ENCODE assay signal across 1 cellular context in genomic region chr1:154870117-154870571, GRCh38.
TF ChIP-seq lines count a peak whose summit lies in the region.

TSS of gene KCNN3 (minus strand) at chr1:154870281. CDS start at chr1:154869964, 317 bp downstream.

TF ChIP-seq in K562, 482 proteins besides CTCF, POLR2A, EP300 and RAD21 (continued from another document):
- no peak for TF ChIP-seq ZNF384 (IDR thresholded peaks at IDR 0.05; ENCODE audit: low read depth, low read length)
- no peak for TF ChIP-seq BRF1 (IDR thresholded peaks at IDR 0.05; ENCODE audit: borderline replicate concordance, extremely low read depth, insufficient read length)
- TF ChIP-seq RERE (CRISPR knock-in tag; IDR thresholded peaks at IDR 0.05; ENCODE audit: borderline replicate concordance) = no peak
- TF ChIP-seq HNRNPH1 (optimal IDR thresholded peaks at IDR 0.05; ENCODE audit: low read depth, low read length) = no peak
- TF ChIP-seq SIRT6 (IDR thresholded peaks at IDR 0.05; ENCODE audit: low read depth, low read length) = no peak
- TF ChIP-seq SPI1 (IDR thresholded peaks at IDR 0.05; ENCODE audit: borderline replicate concordance, low read depth, low read length) = no peak
- peak; percentile 39; the same call in 1 of the 2 replicates for TF ChIP-seq CREB3L1 (IDR thresholded peaks at IDR 0.05; ENCODE audit: borderline replicate concordance, low read depth)
- no peak for TF ChIP-seq FOSL1 (tag; conservative IDR thresholded peaks at IDR 0.05)
- TF ChIP-seq JUN (IDR thresholded peaks at IDR 0.05; ENCODE audit: borderline replicate concordance, low read depth, low read length) = no peak
- TF ChIP-seq JUN (CRISPR knock-in tag; IDR thresholded peaks at IDR 0.05; ENCODE audit: borderline replicate concordance) = no peak
- TF ChIP-seq ZC3H8 (IDR thresholded peaks at IDR 0.05) = no peak
- no peak for TF ChIP-seq ZC3H4 (CRISPR knock-in tag; IDR thresholded peaks at IDR 0.05; ENCODE audit: borderline replicate concordance)
- peak; percentile 95 for TF ChIP-seq HCFC1 (IDR thresholded peaks at IDR 0.05; ENCODE audit: low read depth, low read length)
- no peak for TF ChIP-seq E4F1 (CRISPR knock-in tag; IDR thresholded peaks at IDR 0.05; ENCODE audit: borderline replicate concordance)
- TF ChIP-seq PKNOX1 (IDR thresholded peaks at IDR 0.05) = peak; percentile 36; the same call in 1 of the 2 replicates
- TF ChIP-seq SMARCA4 (IDR thresholded peaks at IDR 0.05) = no peak
- no peak for TF ChIP-seq IRF2 (CRISPR knock-in tag; IDR thresholded peaks at IDR 0.05)
- TF ChIP-seq ZFP91 (CRISPR knock-in tag; IDR thresholded peaks at IDR 0.05) = no peak
- TF ChIP-seq ZBTB49 (CRISPR knock-in tag; IDR thresholded peaks at IDR 0.05; ENCODE audit: borderline replicate concordance) = no peak
- TF ChIP-seq MTA1 (IDR thresholded peaks at IDR 0.05; ENCODE audit: borderline replicate concordance) = no peak
- no peak for TF ChIP-seq ZNF584 (CRISPR knock-in tag; IDR thresholded peaks at IDR 0.05; ENCODE audit: low read depth)
- peak; percentile 36; the same call in 1 of the 2 replicates for TF ChIP-seq CXXC5 (CRISPR knock-in tag; IDR thresholded peaks at IDR 0.05)
- TF ChIP-seq MIER1 (IDR thresholded peaks at IDR 0.05; ENCODE audit: low read depth) = no peak
- no peak for TF ChIP-seq MECOM (CRISPR knock-in tag; IDR thresholded peaks at IDR 0.05)
- TF ChIP-seq ESRRA (IDR thresholded peaks at IDR 0.05; ENCODE audit: borderline replicate concordance, low read depth) = no peak
- TF ChIP-seq TEAD4 (IDR thresholded peaks at IDR 0.05; ENCODE audit: low read length) = no peak
- no peak for TF ChIP-seq TEAD4 (CRISPR knock-in tag; IDR thresholded peaks at IDR 0.05; ENCODE audit: borderline replicate concordance)
- no peak for TF ChIP-seq RB1 (IDR thresholded peaks at IDR 0.05; ENCODE audit: low read depth)
- no peak for TF ChIP-seq ATF4 (CRISPR knock-in tag; IDR thresholded peaks at IDR 0.05)
